ENCODE assay signal across 28 cellular contexts in genomic region chr6:106132153-106132698, GRCh38.
"Had no signal": no experiment of that assay in that cellular context is flagged by ENCODE, and none has a peak within 500 bp of the region (broad histone marks: within the 10 kb centered on the region; RNA-seq: fewer than 3 reads in every experiment).

No MANE protein-coding gene starts in this region.

- H3K27me3 Mint-ChIP-seq: activated CD4-positive, alpha-beta memory T cell treated with anti-CD3 and anti-CD28 coated beads for 36 hours; activated CD4-positive, alpha-beta T cell treated with anti-CD3 and anti-CD28 coated beads, Interleukin-2, amount 10 ng/mL, durations not matched to agents 24 days and 14 days; activated CD8-positive, alpha-beta memory T cell treated with anti-CD3 and anti-CD28 coated beads, Interleukin-2, amount 10 ng/mL, durations not matched to agents 7 days and 5 days; activated naive CD4-positive, alpha-beta T cell treated with anti-CD3 and anti-CD28 coated beads, Interleukin-2, amount 50 U/mL, for 24 hours; T-helper 17 cell had no signal

- H3K27ac Mint-ChIP-seq: activated CD4-positive, alpha-beta memory T cell treated with anti-CD3 and anti-CD28 coated beads for 36 hours; activated CD4-positive, alpha-beta T cell treated with anti-CD3 and anti-CD28 coated beads for 36 hours; activated CD4-positive, alpha-beta T cell treated with anti-CD3 and anti-CD28 coated beads, Interleukin-2, amount 10 ng/mL, durations not matched to agents 24 days and 14 days; activated CD8-positive, alpha-beta memory T cell treated with anti-CD3 and anti-CD28 coated beads, Interleukin-2, amount 10 ng/mL, durations not matched to agents 7 days and 5 days; activated CD8-positive, alpha-beta T cell treated with anti-CD3 and anti-CD28 coated beads, Interleukin-2, amount 10 ng/mL, durations not matched to agents 7 days and 5 days; activated naive CD4-positive, alpha-beta T cell treated with anti-CD3 and anti-CD28 coated beads for 36 hours; activated naive CD4-positive, alpha-beta T cell treated with anti-CD3 and anti-CD28 coated beads, Interleukin-2, amount 50 U/mL, for 24 hours; activated naive CD8-positive, alpha-beta T cell treated with anti-CD3 and anti-CD28 coated beads for 36 hours; activated naive CD8-positive, alpha-beta T cell treated with anti-CD3 and anti-CD28 coated beads, Interleukin-2, amount 50 U/mL, for 24 hours; activated T-helper 1 cell treated with anti-CD3 and anti-CD28 coated beads, Interleukin-12 subunit alpha, Interleukin-12 subunit beta, Interleukin-2, Interleukin-4 antibody, amounts not matched to agents 30 ng/mL and 10 ng/mL and 1 ng/mL, durations not matched to agents 14 hours and 24 hours and 36 hours; activated T-helper 2 cell treated with anti-CD3 and anti-CD28 coated beads, Interferon-gamma antibody, Interleukin-2, Interleukin-4, amounts not matched to agents 10 μg/mL and 5 μg/mL and 100 μg/mL, durations not matched to agents 14 hours and 24 hours and 36 hours; T-helper 2 cell treated with Interferon-gamma antibody and Interleukin-4, amounts not matched to agents 5 μg/mL and 100 μg/mL, for 36 hours had no signal

- H3K4me1 ChIP-seq: body of pancreas, gastroesophageal sphincter had no signal

- H3K27me3 ChIP-seq: adrenal gland, body of pancreas, esophagus squamous epithelium, gastroesophageal sphincter had no signal

- H3K9me3 ChIP-seq: adrenal gland, body of pancreas, esophagus squamous epithelium, gastroesophageal sphincter had no signal

- H3K27ac ChIP-seq: adrenal gland, body of pancreas, esophagus squamous epithelium, gastroesophageal sphincter had no signal

- H3K9me3 Mint-ChIP-seq: activated CD4-positive, alpha-beta memory T cell treated with anti-CD3 and anti-CD28 coated beads for 36 hours; activated CD4-positive, alpha-beta T cell treated with anti-CD3 and anti-CD28 coated beads, Interleukin-2, amount 10 ng/mL, durations not matched to agents 24 days and 14 days; activated naive CD4-positive, alpha-beta T cell treated with anti-CD3 and anti-CD28 coated beads for 36 hours; activated naive CD4-positive, alpha-beta T cell treated with anti-CD3 and anti-CD28 coated beads, Interleukin-2, amount 50 U/mL, for 24 hours; activated naive CD8-positive, alpha-beta T cell treated with anti-CD3 and anti-CD28 coated beads for 36 hours; activated naive CD8-positive, alpha-beta T cell treated with anti-CD3 and anti-CD28 coated beads, Interleukin-2, amount 50 U/mL, for 24 hours; activated T-helper 1 cell treated with anti-CD3 and anti-CD28 coated beads, Interleukin-12 subunit alpha, Interleukin-12 subunit beta, Interleukin-2, Interleukin-4 antibody, amounts not matched to agents 30 ng/mL and 10 ng/mL and 1 ng/mL, durations not matched to agents 14 hours and 24 hours and 36 hours; activated T-helper 2 cell treated with anti-CD3 and anti-CD28 coated beads, Interferon-gamma antibody, Interleukin-2, Interleukin-4, amounts not matched to agents 10 μg/mL and 5 μg/mL and 100 μg/mL, durations not matched to agents 14 hours and 24 hours and 36 hours; T-helper 2 cell treated with Interferon-gamma antibody and Interleukin-4, amounts not matched to agents 5 μg/mL and 100 μg/mL, for 36 hours had no signal

- H3K36me3 Mint-ChIP-seq: activated CD4-positive, alpha-beta memory T cell treated with anti-CD3 and anti-CD28 coated beads for 36 hours; activated naive CD4-positive, alpha-beta T cell treated with anti-CD3 and anti-CD28 coated beads, Interleukin-2, amount 50 U/mL, for 24 hours; activated naive CD8-positive, alpha-beta T cell treated with anti-CD3 and anti-CD28 coated beads for 36 hours had no signal

- H3K36me3 ChIP-seq: adrenal gland, esophagus squamous epithelium, gastroesophageal sphincter had no signal

- H3K4me3 ChIP-seq: adrenal gland, body of pancreas, esophagus squamous epithelium, gastroesophageal sphincter had no signal

- H3K4me3 Mint-ChIP-seq: activated CD4-positive, alpha-beta memory T cell treated with anti-CD3 and anti-CD28 coated beads for 36 hours; activated CD4-positive, alpha-beta T cell treated with anti-CD3 and anti-CD28 coated beads for 36 hours; activated CD4-positive, alpha-beta T cell treated with anti-CD3 and anti-CD28 coated beads, Interleukin-2, amount 10 ng/mL, durations not matched to agents 24 days and 14 days; activated CD8-positive, alpha-beta memory T cell treated with anti-CD3 and anti-CD28 coated beads, Interleukin-2, amount 10 ng/mL, durations not matched to agents 7 days and 5 days; activated CD8-positive, alpha-beta T cell treated with anti-CD3 and anti-CD28 coated beads, Interleukin-2, amount 10 ng/mL, durations not matched to agents 7 days and 5 days; activated naive CD4-positive, alpha-beta T cell treated with anti-CD3 and anti-CD28 coated beads for 36 hours; activated naive CD4-positive, alpha-beta T cell treated with anti-CD3 and anti-CD28 coated beads, Interleukin-2, amount 50 U/mL, for 24 hours; activated naive CD8-positive, alpha-beta T cell treated with anti-CD3 and anti-CD28 coated beads for 36 hours; activated naive CD8-positive, alpha-beta T cell treated with anti-CD3 and anti-CD28 coated beads, Interleukin-2, amount 50 U/mL, for 24 hours; activated T-helper 1 cell treated with anti-CD3 and anti-CD28 coated beads, Interleukin-12 subunit alpha, Interleukin-12 subunit beta, Interleukin-2, Interleukin-4 antibody, amounts not matched to agents 30 ng/mL and 10 ng/mL and 1 ng/mL, durations not matched to agents 14 hours and 24 hours and 36 hours; T-helper 17 cell; T-helper 2 cell treated with Interferon-gamma antibody and Interleukin-4, amounts not matched to agents 5 μg/mL and 100 μg/mL, for 36 hours had no signal

- DNase-seq: activated CD4-positive, alpha-beta memory T cell treated with anti-CD3 and anti-CD28 coated beads for 36 hours; activated CD4-positive, alpha-beta T cell treated with anti-CD3 and anti-CD28 coated beads for 36 hours; activated CD4-positive, alpha-beta T cell treated with anti-CD3 and anti-CD28 coated beads, Interleukin-2, amount 10 ng/mL, durations not matched to agents 24 days and 14 days; activated CD4-positive, CD25-positive, alpha-beta regulatory T cell; activated CD4-positive, CD25-positive, alpha-beta regulatory T cell treated with anti-CD3 and anti-CD28 coated beads, Interleukin-2, amount 50 U/mL, for 72 hours; activated CD8-positive, alpha-beta memory T cell treated with anti-CD3 and anti-CD28 coated beads, Interleukin-2, amount 10 ng/mL, durations not matched to agents 7 days and 5 days; activated CD8-positive, alpha-beta memory T cell treated with anti-CD3 and anti-CD28 coated beads, Interleukin-2, amount 50 U/mL, for 4 hours; activated CD8-positive, alpha-beta T cell treated with anti-CD3 and anti-CD28 coated beads, Interleukin-2, amount 10 ng/mL, durations not matched to agents 7 days and 5 days; activated effector memory CD4-positive, alpha-beta T cell treated with anti-CD3 and anti-CD28 coated beads, Interleukin-2, amount 50 U/mL, for 16 hours; activated naive CD4-positive, alpha-beta T cell treated with anti-CD3 and anti-CD28 coated beads for 36 hours; activated naive CD8-positive, alpha-beta T cell treated with anti-CD3 and anti-CD28 coated beads for 36 hours; activated naive CD8-positive, alpha-beta T cell treated with anti-CD3 and anti-CD28 coated beads, Interleukin-2, amount 50 U/mL, for 24 hours; activated T-cell treated with anti-CD3 and anti-CD28 coated beads, Interleukin-2, amount 50 U/mL, for 1 hour; activated T-cell treated with anti-CD3 and anti-CD28 coated beads, Interleukin-2, amount 50 U/mL, for 48 hours; aorta; body of pancreas; caudate nucleus; effector CD8-positive, alpha-beta T cell; esophagus squamous epithelium; T-helper 1 cell; T-helper 17 cell; T1000 had no signal
